8 cellular contexts compared by ENCODE assay signal in the genomic region with DNA sequence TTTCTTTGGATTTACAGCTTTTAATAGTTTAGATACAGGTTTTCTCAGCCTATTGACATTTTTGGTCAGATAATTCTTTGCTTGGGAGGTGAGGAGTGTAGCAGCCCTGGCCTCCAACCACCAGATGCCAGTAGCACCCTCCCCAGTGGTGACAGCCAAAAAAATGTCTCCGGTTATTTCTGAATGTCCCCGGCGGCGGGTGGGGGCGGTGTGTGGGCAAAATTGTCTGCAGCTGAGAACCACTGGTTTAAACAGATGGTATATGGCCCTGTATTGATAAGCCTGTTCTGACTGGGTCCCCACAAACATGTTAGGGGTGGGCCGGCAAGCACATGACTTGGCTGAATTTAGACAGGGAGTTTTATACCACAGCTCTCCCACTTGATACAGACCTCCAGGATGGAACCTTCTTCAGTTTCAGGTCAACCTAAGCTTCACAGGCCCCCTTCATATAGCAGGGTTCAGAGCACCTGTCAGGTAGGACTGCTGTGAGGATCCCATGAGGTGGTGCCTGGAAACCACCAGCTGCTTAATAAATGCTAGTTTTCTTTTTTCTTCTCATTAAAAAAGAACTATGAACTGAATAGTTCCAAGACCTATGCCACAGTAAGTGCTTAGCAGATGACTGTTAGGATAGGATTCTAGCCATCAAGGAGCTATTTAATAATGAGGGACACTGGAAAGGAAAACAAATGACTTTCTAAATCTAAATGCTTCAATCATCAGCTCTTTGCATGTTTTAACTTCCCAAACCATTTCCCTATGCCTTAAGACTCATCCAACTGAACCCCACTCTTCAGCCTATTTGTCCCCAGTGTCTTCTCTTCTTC. TPM values are rescaled to one million over a fixed set of nuclear protein-coding genes. Genes with fewer than 3 reads are reported as not detected.
DNase-seq lines count a peak whose midpoint lies in the region; ATAC-seq and TF ChIP-seq lines count a peak whose summit lies in the region.

No MANE protein-coding gene starts in this region.

- peaks cover 17% of the 10 kb centered on the region for H3K4me1 ChIP-seq in psoas muscle

- no peaks in the 10 kb centered on the region for H3K27me3 ChIP-seq in psoas muscle (ENCODE audit: insufficient read depth in 3 of 3, low read length in 2 of 3)

- H3K27me3 Mint-ChIP-seq in glutamatergic neuron (ENCODE audit: unreplicated experiment) = peaks cover 3% of the 10 kb centered on the region

- ATAC-seq in GM18868 (IDR thresholded peaks at IDR 0.05; ENCODE audit: unreplicated experiment) = peak; percentile 84
- ATAC-seq in HG03064 (IDR thresholded peaks at IDR 0.05; ENCODE audit: low read depth, unreplicated experiment) = peak; percentile 74
- ATAC-seq in psoas muscle = peak in 2 of 4 donors; percentile 57 to 59

- no peaks in the 10 kb centered on the region for H3K9me3 Mint-ChIP-seq in glutamatergic neuron (ENCODE audit: unreplicated experiment)

- intact Hi-C loops in psoas muscle (cut with DNase I) = loop anchor here in 1 of 2 donors (5.0 kb wide), 1 partner anchor 58 kb away; no protein-coding TSS in a partner anchor

- no peak overlapping the region for H3K27ac Mint-ChIP-seq in glutamatergic neuron (ENCODE audit: unreplicated experiment)

- no peak overlapping the region for H3K4me3 ChIP-seq in cardiac fibroblast (replicated peaks in 1 of 2; ENCODE audit: low read depth in 2 of 2, low read length in 2 of 2)
- H3K4me3 ChIP-seq in psoas muscle = no peak overlapping the region

- no peaks in the 10 kb centered on the region for H3K9me3 ChIP-seq in psoas muscle

- no peaks in the 10 kb centered on the region for H3K36me3 ChIP-seq in psoas muscle (ENCODE audit: insufficient read depth in 1 of 2, low read depth in 1 of 2)

- no peaks in the 10 kb centered on the region for H3K4me1 Mint-ChIP-seq in glutamatergic neuron (ENCODE audit: low read depth, unreplicated experiment)

- DNase-seq in T-helper 9 cell (peak; percentile 64), cardiac fibroblast (ENCODE audit: low read depth in 2 of 2) (no peak), psoas muscle (peak; percentile 32 to 63), NCI-H187 (lab: John Stamatoyannopoulos, UW) (no peak), retina (no peak), glutamatergic neuron (no peak)

- H3K27ac ChIP-seq in psoas muscle = no peak overlapping the region

- TF ChIP-seq CTCF in cardiac fibroblast (IDR thresholded peaks at IDR 0.05; ENCODE audit: low read depth, low read length) = peak; percentile 21
- TF ChIP-seq CTCF in psoas muscle (IDR thresholded peaks at IDR 0.05) = no peak
- TF ChIP-seq CTCF in glutamatergic neuron (IDR thresholded peaks at IDR 0.05; ENCODE audit: partially characterized antibody, unreplicated experiment) = no peak

- no peaks in the 10 kb centered on the region for H3K36me3 Mint-ChIP-seq in glutamatergic neuron (ENCODE audit: unreplicated experiment)

- WGBS in psoas muscle, 3 donors = 67 to 70% (median 69%) methylated on average over 6 of the region's 6 CpGs

- no peak overlapping the region for H3K4me3 Mint-ChIP-seq in glutamatergic neuron (ENCODE audit: unreplicated experiment)

RNA-seq across cellular contexts. Expression of gene LPIN2, which starts 18.1 kb away (rescaled TPM):
- 1 to 10 TPM; 4.4 to 5.2 (median 4.9) TPM for total RNA-seq in psoas muscle
- polyA plus RNA-seq in psoas muscle = 1 to 10 TPM; 1.5 to 3.9 (median 3.6) TPM
- total RNA-seq in glutamatergic neuron (ENCODE audit: unreplicated experiment) = 7.6 TPM

Comparison
In these comparisons a context has a peak if more than half of its experiments do, and no peak if none do; other contexts are left out.
1. DNase-seq: peak in T-helper 9 cell (single experiment) and psoas muscle (2 of 2); none in cardiac fibroblast (0 of 2), NCI-H187 (0 of 2), retina (single experiment) and glutamatergic neuron (single experiment).